ENCODE assay signal across 8 cellular contexts in genomic region chr16:25111403-25112166, GRCh38. TPM values are rescaled to one million over a fixed set of nuclear protein-coding genes. Genes with fewer than 3 reads are reported as not detected.
DNase-seq lines count a peak whose midpoint lies in the region; ATAC-seq and TF ChIP-seq lines count a peak whose summit lies in the region.

Gene LCMT1, plus strand, starts transcription at chr16:25111742. Its CDS starts 142 bp downstream, at chr16:25111884.

- TF ChIP-seq EP300 in ovary (IDR thresholded peaks at IDR 0.05) = no peak

- WGBS in ovary, 3 donors = 0 to 1% (median 0%) methylated on average over 54 to 55 of the region's 55 CpGs
- 0 to 2% methylated on average over 26 of the region's 55 CpGs for WGBS in thyroid gland, 2 donors

- intact Hi-C loops in Right ventricle myocardium inferior (cut with DNase I) = no loop called here
- intact Hi-C loops in ovary (cut with DNase I) = loop anchor here in 1 of 4 donors (2.0 kb wide), 1 partner anchor 45 kb away; no protein-coding TSS in a partner anchor
- intact Hi-C loops in thyroid gland (cut with DNase I) = loop anchor here (10.0 kb wide), 1 partner anchor 113 kb away; no protein-coding TSS in a partner anchor

- peaks cover under 1% of the 10 kb centered on the region for H3K4me1 ChIP-seq in ovary (ENCODE audit: insufficient read depth)
- H3K4me1 ChIP-seq in thyroid gland = peaks cover 11 to 34% of the 10 kb centered on the region in 2 donors

- H3K36me3 ChIP-seq in ovary (no peaks in the 10 kb centered on the region), thyroid gland (no peaks in the 10 kb centered on the region)

- H3K4me3 ChIP-seq in GM12864 (ENCODE audit: low read depth, low read length) (peak within 1 kb of the TSS; percentile 72), ovary (peak within 1 kb of the TSS; percentile 78), thyroid gland (replicated peaks in 1 of 3) (peak within 1 kb of the TSS; percentile 73 to 100 (median 78))

- no peaks in the 10 kb centered on the region for H3K27me3 ChIP-seq in ovary
- H3K27me3 ChIP-seq in thyroid gland = no peaks in the 10 kb centered on the region

- ATAC-seq in HG02759 (IDR thresholded peaks at IDR 0.05; ENCODE audit: unreplicated experiment) (peak; percentile 93), Right ventricle myocardium inferior (peak; percentile 89)

- H3K9me3 ChIP-seq in ovary = no peaks in the 10 kb centered on the region
- H3K9me3 ChIP-seq in thyroid gland = no peaks in the 10 kb centered on the region

- TF ChIP-seq CTCF in GM12864 (IDR thresholded peaks at IDR 0.05; ENCODE audit: low read depth, low read length, missing control alignments) = peak; percentile 12
- TF ChIP-seq CTCF in ovary (IDR thresholded peaks at IDR 0.05) = no peak
- TF ChIP-seq CTCF in thyroid gland (IDR thresholded peaks at IDR 0.05) = no peak

- peak; percentile 43 for TF ChIP-seq POLR2A in ovary (IDR thresholded peaks at IDR 0.05)
- TF ChIP-seq POLR2A in thyroid gland (IDR thresholded peaks at IDR 0.05) = peak in 1 of 2 donors; percentile 72

- DNase-seq in GM12864 (ENCODE audit: low read depth) = peak; percentile 96
- peak; percentile 88 to 99 (median 95) for DNase-seq in NCI-H1417 (lab: John Stamatoyannopoulos, UW)
- peak; percentile 84 to 96 for DNase-seq in SW 1271 (lab: John Stamatoyannopoulos, UW)
- peak; percentile 86 for DNase-seq in activated naive CD8-positive, alpha-beta T cell treated with anti-CD3 and anti-CD28 coated beads, Interleukin-2, amount 50 U/mL, for 16 hours (ENCODE audit: low read depth, low spot score)
- peak; percentile 93 for DNase-seq in Right ventricle myocardium inferior (ENCODE audit: missing footprints)
- DNase-seq in ovary = peak; percentile 87 to 93 (median 89)
- DNase-seq in thyroid gland = peak; percentile 92 to 94

- no peak within 1 kb of the TSS for H3K27ac ChIP-seq in ovary
- peak within 1 kb of the TSS in 2 of 3 donors; percentile 63 to 77 for H3K27ac ChIP-seq in thyroid gland

RNA-seq across cellular contexts. Expression of gene LCMT1, which starts in this region (rescaled TPM):
- total RNA-seq in Right ventricle myocardium inferior (35.3 TPM), ovary (10 to 100 TPM; 29.4 to 44.2 (median 38.3) TPM), thyroid gland (10 to 100 TPM; 26.8 to 42.6 (median 29.8) TPM)
- 10 to 100 TPM; 38.0 to 58.9 TPM for polyA plus RNA-seq in ovary

Comparison
In these comparisons a context has a peak if more than half of its experiments do, and no peak if none do; other contexts are left out.
1. H3K27ac ChIP-seq: peak in thyroid gland (2 of 3); none in ovary (0 of 2).
2. Peak in every context shown above with its lines, with median percentiles within 50 percentile points of each other: DNase-seq and H3K4me3 ChIP-seq.